In genomic region chr4:176492648-176493302, GRCh38 we compare ENCODE assay signal across 12 cellular contexts.
DNase-seq lines count a peak whose midpoint lies in the region; ATAC-seq and TF ChIP-seq lines count a peak whose summit lies in the region.
"Had no signal": no experiment of that assay in that cellular context is flagged by ENCODE, and none has a peak within 500 bp of the region (broad histone marks: within the 10 kb centered on the region; RNA-seq: fewer than 3 reads in every experiment).

No MANE protein-coding gene starts in this region.

- H3K36me3 Mint-ChIP-seq in type B pancreatic cell, result no peaks in the 10 kb centered on the region
- H3K36me3 Mint-ChIP-seq: CD4-positive, alpha-beta memory T cell; naive B cell; stimulated activated memory B cell treated with anti-CD40 and anti-IgM and Interleukin-4, amounts not matched to agents 10 μg/mL and 1 μg/mL and 100 μg/mL, for 72 hours had no signal

- no peaks in the 10 kb centered on the region for H3K4me1 Mint-ChIP-seq in type B pancreatic cell (ENCODE audit: unreplicated experiment)
- H3K4me1 Mint-ChIP-seq: CD4-positive, alpha-beta memory T cell; naive B cell; stimulated activated memory B cell treated with anti-CD40 and anti-IgM and Interleukin-4, amounts not matched to agents 10 μg/mL and 1 μg/mL and 100 μg/mL, for 72 hours had no signal

- no peaks in the 10 kb centered on the region for H3K27me3 Mint-ChIP-seq in type B pancreatic cell
- H3K27me3 Mint-ChIP-seq: naive B cell; stimulated activated memory B cell treated with anti-CD40 and anti-IgM and Interleukin-4, amounts not matched to agents 10 μg/mL and 1 μg/mL and 100 μg/mL, for 72 hours had no signal

- 18 to 20% methylated on average over 2 of the region's 2 CpGs for WGBS in upper lobe of left lung, 2 donors

- H3K27ac ChIP-seq in ACC112 (ENCODE audit: low read depth, low read length) (peak overlapping the region; percentile 1; the same call in 1 of the 2 replicates), upper lobe of left lung (peak overlapping the region in 1 of 4 donors; percentile 3)

- no peaks in the 10 kb centered on the region for H3K9me3 Mint-ChIP-seq in type B pancreatic cell

- no peak for TF ChIP-seq CTCF in type B pancreatic cell (conservative IDR thresholded peaks at IDR 0.05)
- no peak for TF ChIP-seq CTCF in upper lobe of left lung (IDR thresholded peaks at IDR 0.05)

- H3K4me1 ChIP-seq in ACC112 (ENCODE audit: control insufficient read depth, insufficient read depth, low read length, unreplicated experiment) (peaks cover 9% of the 10 kb centered on the region), upper lobe of left lung (no peaks in the 10 kb centered on the region)

- H3K27me3 ChIP-seq in ACC112 (ENCODE audit: insufficient read depth, low read length), result no peaks in the 10 kb centered on the region
- H3K27me3 ChIP-seq in upper lobe of left lung, result no peaks in the 10 kb centered on the region

- ATAC-seq in GM19025 (IDR thresholded peaks at IDR 0.05; ENCODE audit: low read depth, unreplicated experiment) (peak; percentile 100), HG02885 (IDR thresholded peaks at IDR 0.05; ENCODE audit: poor library complexity, unreplicated experiment) (peak; percentile 100), upper lobe of left lung (ENCODE audit: low FRiP score in 2 of 2) (no peak)
- ATAC-seq: K562; stimulated activated memory B cell treated with anti-CD40 and anti-IgM and Interleukin-4, amounts not matched to agents 10 μg/mL and 1 μg/mL and 100 μg/mL, for 72 hours had no signal

- DNase-seq in RPMI7951 (ENCODE audit: low read depth) (peak; percentile 32), type B pancreatic cell (ENCODE audit: extremely low spot score, unreplicated experiment) (no peak), upper lobe of left lung (no peak), AML-193 (lab: John Stamatoyannopoulos, UW) (no peak), NCI-H345 treated with DMSO at 0.1 percent for 48 hours (lab: John Stamatoyannopoulos, UW; ENCODE audit: unreplicated experiment) (no peak)
- DNase-seq: CD4-positive, alpha-beta memory T cell; naive B cell had no signal

- no peak overlapping the region for H3K4me3 Mint-ChIP-seq in type B pancreatic cell
- H3K4me3 Mint-ChIP-seq: CD4-positive, alpha-beta memory T cell; naive B cell; stimulated activated memory B cell treated with anti-CD40 and anti-IgM and Interleukin-4, amounts not matched to agents 10 μg/mL and 1 μg/mL and 100 μg/mL, for 72 hours had no signal

- peaks cover 0 to 4% (median 0%) of the 10 kb centered on the region in 4 donors for H3K9me3 ChIP-seq in upper lobe of left lung

- H3K79me2 ChIP-seq in ACC112 (ENCODE audit: control insufficient read depth, insufficient read depth, low read length, unreplicated experiment), result no peaks in the 10 kb centered on the region

- peak overlapping the region; percentile 22; the same call in 1 of the 2 replicates for H3K4me3 ChIP-seq in ACC112 (ENCODE audit: low read depth, low read length)
- H3K4me3 ChIP-seq in upper lobe of left lung, result no peak overlapping the region
- H3K4me3 ChIP-seq: K562 had no signal

- H2AFZ ChIP-seq in ACC112 (ENCODE audit: low read length, unreplicated experiment), result peak overlapping the region; percentile 28

- TF ChIP-seq EP300 in upper lobe of left lung (IDR thresholded peaks at IDR 0.05), result no peak

- H3K27ac Mint-ChIP-seq in type B pancreatic cell, result no peak overlapping the region
- H3K27ac Mint-ChIP-seq: CD4-positive, alpha-beta memory T cell; naive B cell; stimulated activated memory B cell treated with anti-CD40 and anti-IgM and Interleukin-4, amounts not matched to agents 10 μg/mL and 1 μg/mL and 100 μg/mL, for 72 hours had no signal

- H3K36me3 ChIP-seq in ACC112 (ENCODE audit: insufficient read depth, low read length) (no peaks in the 10 kb centered on the region), upper lobe of left lung (no peaks in the 10 kb centered on the region)

- no peak for TF ChIP-seq POLR2A in upper lobe of left lung (IDR thresholded peaks at IDR 0.05)

Comparison
In these comparisons a context has a peak if more than half of its experiments do, and no peak if none do; other contexts are left out.
1. ATAC-seq: peak in GM19025 (single experiment) and HG02885 (single experiment); none in upper lobe of left lung (0 of 2).